ENCODE assay signal across 21 cellular contexts in the genomic region with DNA sequence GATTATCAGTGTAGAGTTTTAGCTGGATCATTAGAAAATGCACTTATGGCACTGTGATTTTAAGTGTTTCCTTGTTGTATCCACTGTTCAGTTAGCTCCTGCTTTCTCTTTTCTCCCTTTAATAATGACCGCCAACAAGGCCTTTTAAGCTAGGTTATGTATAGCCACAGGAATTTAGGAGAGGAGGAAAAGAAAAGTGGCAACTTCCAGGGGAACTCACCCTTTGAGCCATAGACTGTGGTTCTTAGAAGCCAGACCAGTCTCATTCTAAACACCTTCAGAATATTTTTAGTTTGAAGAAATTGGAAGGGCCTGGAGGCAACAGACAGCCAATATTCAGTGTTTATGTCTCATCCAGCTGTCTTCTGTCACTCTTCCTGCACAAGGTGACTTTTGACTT. TPM values are rescaled to one million over a fixed set of nuclear protein-coding genes. Genes with fewer than 3 reads are reported as not detected.
A peak's percentile ranks its signal among the peaks of the same experiment; 100 is the strongest.
DNase-seq lines count a peak whose midpoint lies in the region; ATAC-seq and TF ChIP-seq lines count a peak whose summit lies in the region.
"Had no signal": no experiment of that assay in that cellular context is flagged by ENCODE, and none has a peak within 500 bp of the region (broad histone marks: within the 10 kb centered on the region; RNA-seq: fewer than 3 reads in every experiment).

No MANE protein-coding gene starts in this region.

- H3K36me3 ChIP-seq in IMR-90 (ENCODE audit: control insufficient read depth, insufficient read depth, low read length) (peaks cover 10% of the 10 kb centered on the region), osteoblast (ENCODE audit: insufficient read depth, low read length) (peaks cover 49% of the 10 kb centered on the region), testis (ENCODE audit: low read depth, missing control alignments) (no peaks in the 10 kb centered on the region), body of pancreas (replicated peaks in 1 of 2; ENCODE audit: insufficient read depth in 1 of 2, low read depth in 2 of 2) (no peaks in the 10 kb centered on the region)

- H3K9me1 ChIP-seq in IMR-90 (ENCODE audit: insufficient read depth, low read length), result peaks cover 12% of the 10 kb centered on the region

- H3K79me1 ChIP-seq in IMR-90 (ENCODE audit: low read depth in 1 of 2, low read length in 2 of 2), result peaks cover 3 to 77% of the 10 kb centered on the region in 2 experiments; a peak in 2 of 4 replicates

- no peak overlapping the region for H4K91ac ChIP-seq in IMR-90 (ENCODE audit: insufficient read depth, low read depth, low read length)

- H3K23ac ChIP-seq in IMR-90 (ENCODE audit: low read depth, low read length), result no peak overlapping the region

- dilution Hi-C loops in IMR-90 (cut with HindIII; ENCODE audit: low sequenced_read_pairs, unreplicated experiment), result no loop called here

- H4K20me1 ChIP-seq in IMR-90 (ENCODE audit: insufficient read depth, low read length) (peaks cover 62% of the 10 kb centered on the region), osteoblast (ENCODE audit: insufficient read depth, low read length) (peaks cover 83% of the 10 kb centered on the region)

- no peak overlapping the region for H2BK120ac ChIP-seq in IMR-90 (ENCODE audit: low read depth, low read length)

- H3K27ac ChIP-seq in IMR-90 (ENCODE audit: insufficient read depth, low read length), result no peak overlapping the region
- H3K27ac ChIP-seq in osteoblast (ENCODE audit: low read depth, low read length), result peak overlapping the region; percentile 3
- no peak overlapping the region for H3K27ac ChIP-seq in testis
- H3K27ac ChIP-seq in body of pancreas, result no peak overlapping the region

- no TSS peak for BruUV-seq in IMR-90 (replicated peaks; lab: Mats Ljungman, UMichigan)

- TF ChIP-seq POLR2A in IMR-90 (IDR thresholded peaks at IDR 0.05; ENCODE audit: low read depth, low read length) (no peak), testis (IDR thresholded peaks at IDR 0.05) (no peak), body of pancreas (IDR thresholded peaks at IDR 0.05) (no peak)

- no peak overlapping the region for H2AFZ ChIP-seq in IMR-90 (replicated peaks; ENCODE audit: low read length, poor library complexity)
- no peak overlapping the region for H2AFZ ChIP-seq in osteoblast (ENCODE audit: low read length)

- H2BK20ac ChIP-seq in IMR-90 (ENCODE audit: low read depth, low read length), result no peak overlapping the region

- intact Hi-C loops in IMR-90 (cut with micrococcal nuclease) (loop anchor here (5.0 to 10.0 kb wide), 2 partner anchors 40 to 228 kb away; no protein-coding TSS in a partner anchor), testis (cut with DNase I; ENCODE audit: low total_unique reads) (no loop called here), body of pancreas (cut with DNase I) (no loop called here)

- in situ Hi-C loops in IMR-90 (cut with MboI; ENCODE audit: low sequenced_read_pairs), result no loop called here
- in situ Hi-C loops in GM13977 (cut with MboI; ENCODE audit: low pct_unique_long_range_greater_than_20kb, low sequenced_read_pairs, unreplicated experiment), result no loop called here

- H3K18ac ChIP-seq in IMR-90 (ENCODE audit: low read depth, low read length), result no peak overlapping the region

- TF ChIP-seq CTCF in AG09309 (IDR thresholded peaks at IDR 0.05; ENCODE audit: control insufficient read depth, insufficient read depth, low read depth, low read length, missing control alignments), result no peak
- TF ChIP-seq CTCF in IMR-90 (conservative IDR thresholded peaks at IDR 0.05; ENCODE audit: low read depth, low read length), result no peak
- TF ChIP-seq CTCF in osteoblast (IDR thresholded peaks at IDR 0.05; ENCODE audit: extremely low read depth, low read depth, low read length), result no peak
- TF ChIP-seq CTCF in testis (IDR thresholded peaks at IDR 0.05), result no peak
- TF ChIP-seq CTCF in GM10266 (IDR thresholded peaks at IDR 0.05; ENCODE audit: control insufficient read depth, insufficient read depth, low read depth, missing control alignments), result no peak
- no peak for TF ChIP-seq CTCF in GM13977 (IDR thresholded peaks at IDR 0.05; ENCODE audit: extremely low read depth, insufficient read depth, missing control alignments)
- no peak for TF ChIP-seq CTCF in body of pancreas (IDR thresholded peaks at IDR 0.05)

- H3K4me1 ChIP-seq in IMR-90 (ENCODE audit: control insufficient read depth, insufficient read depth, low read length) (peaks cover 16% of the 10 kb centered on the region), osteoblast (ENCODE audit: insufficient read depth, low read length) (peaks cover 77% of the 10 kb centered on the region), testis (peaks cover 2% of the 10 kb centered on the region), body of pancreas (peaks cover 2% of the 10 kb centered on the region)

- H3K4ac ChIP-seq in IMR-90 (ENCODE audit: low read depth, low read length), result no peak overlapping the region

- WGBS in IMR-90 (ENCODE audit: extremely low coverage in 2 of 2, insufficient read length in 1 of 2), 2 experiments, result no CpG with 5 or more reads among the region's 1 CpG
- 96 to 100% methylated on average over 1 of the region's 1 CpG for WGBS in testis, 2 donors
- WGBS in body of pancreas, 2 donors, result 92 to 93% methylated on average over 1 of the region's 1 CpG

- H2BK5ac ChIP-seq in IMR-90 (ENCODE audit: low read depth, low read length, poor library complexity, severe bottlenecking), result peak overlapping the region; percentile 69

- TF ChIP-seq RAD21 in IMR-90 (IDR thresholded peaks at IDR 0.05; ENCODE audit: low read length), result no peak

- H3K9me3 ChIP-seq in IMR-90 (ENCODE audit: control insufficient read depth, insufficient read depth, low read length), result no peaks in the 10 kb centered on the region
- H3K9me3 ChIP-seq in osteoblast (ENCODE audit: low read depth, low read length), result no peaks in the 10 kb centered on the region
- H3K9me3 ChIP-seq in testis, result no peaks in the 10 kb centered on the region
- H3K9me3 ChIP-seq in body of pancreas, result no peaks in the 10 kb centered on the region

- H3K27me3 ChIP-seq in IMR-90 (ENCODE audit: control insufficient read depth, insufficient read depth, low read length) (no peaks in the 10 kb centered on the region), osteoblast (ENCODE audit: insufficient read depth, low read length) (no peaks in the 10 kb centered on the region), testis (no peaks in the 10 kb centered on the region), body of pancreas (peaks cover 0 to 13% of the 10 kb centered on the region in 2 donors)

- DNase-seq in AG09309 (ENCODE audit: low read depth) (no peak), IMR-90 (peak; percentile 29), dedifferentiated amniotic fluid mesenchymal stem cell (ENCODE audit: extremely low spot score) (peak; percentile 14), osteoblast (ENCODE audit: insufficient read length, low spot score, missing footprints) (no peak), testis (no peak), GM10266 (ENCODE audit: extremely low spot score) (no peak), GM13977 (ENCODE audit: low spot score) (no peak), body of pancreas (no peak)
- DNase-seq: activated CD8-positive, alpha-beta T cell treated with anti-CD3 and anti-CD28 coated beads for 36 hours; amniotic stem cell; CD8-positive, alpha-beta T cell; DMS79; effector CD8-positive, alpha-beta T cell; NCI-H1417; NCI-H2107; NCI-H526; RPMI8226; stimulated activated CD4-positive, alpha-beta T cell treated with anti-CD3 and anti-CD28 coated beads, Interleukin-4, amount 100 ng/mL, for 4 hours; T-helper 9 cell had no signal

- H3K4me3 ChIP-seq in AG09309 (ENCODE audit: control insufficient read depth, low read depth, low read length) (peak overlapping the region; percentile 10), IMR-90 (ENCODE audit: insufficient read depth, low read depth, low read length) (no peak overlapping the region), osteoblast (ENCODE audit: insufficient read depth, low read length) (peak overlapping the region; percentile 2), testis (no peak overlapping the region), body of pancreas (no peak overlapping the region)

- POLR2A ChIA-PET in IMR-90 (lab: Charles Lee; ENCODE audit: unreplicated experiment), result no interaction called here

- H3K4me2 ChIP-seq in IMR-90 (ENCODE audit: low read depth, low read length) (peak overlapping the region; percentile 37; the same call in 1 of the 2 replicates), osteoblast (ENCODE audit: insufficient read depth, low read length) (peak overlapping the region; percentile 90)

- CTCF ChIA-PET in IMR-90 (lab: Yijun Ruan, JAX), result interaction anchor here (1.2 kb wide), 1 partner anchor 75 kb away, joined by 4 read pairs; no protein-coding TSS in a partner anchor

- H3K9ac ChIP-seq in IMR-90 (ENCODE audit: low read depth, low read length), result no peak overlapping the region

- no peak overlapping the region for H4K5ac ChIP-seq in IMR-90 (ENCODE audit: low read depth, low read length)

- H3K14ac ChIP-seq in IMR-90 (replicated peaks; ENCODE audit: low read depth, low read length), result no peak overlapping the region

- ATAC-seq in IMR-90 (ENCODE audit: low read depth), result no peak
- ATAC-seq in body of pancreas, result no peak
- ATAC-seq: activated CD8-positive, alpha-beta T cell treated with anti-CD3 and anti-CD28 coated beads for 36 hours; CD8-positive, alpha-beta T cell; esophagus mucosa; left lobe of liver had no signal

- H2AK5ac ChIP-seq in IMR-90 (ENCODE audit: low read depth, low read length), result 0 out of 2 replicates have a peak overlapping the region, but pooled peaks have one; percentile 35

- no peak overlapping the region for H3K56ac ChIP-seq in IMR-90 (ENCODE audit: extremely low read depth, insufficient read depth, low read length)

- H2BK15ac ChIP-seq in IMR-90 (ENCODE audit: low read depth, low read length), result no peak overlapping the region

- no peak overlapping the region for H4K8ac ChIP-seq in IMR-90 (ENCODE audit: low read depth in 2 of 2, low read length in 2 of 2)

- H2AK9ac ChIP-seq in IMR-90 (replicated peaks; ENCODE audit: low read depth, low read length, poor library complexity), result no peak overlapping the region

- H3K79me2 ChIP-seq in osteoblast (ENCODE audit: insufficient read depth, low read length), result peaks cover 100% of the 10 kb centered on the region

TF ChIP-seq in IMR-90, 13 proteins besides CTCF, POLR2A, EP300 and RAD21 (continues in another document):
- no peak for TF ChIP-seq FOS (IDR thresholded peaks at IDR 0.05; ENCODE audit: low read depth, low read length)
- TF ChIP-seq MAZ (IDR thresholded peaks at IDR 0.05; ENCODE audit: borderline replicate concordance, low read depth, low read length), result no peak
- no peak for TF ChIP-seq RCOR1 (IDR thresholded peaks at IDR 0.05; ENCODE audit: insufficient replicate concordance, low read length)
- no peak for TF ChIP-seq SMC3 (IDR thresholded peaks at IDR 0.05; ENCODE audit: low read depth, low read length)
- no peak for TF ChIP-seq BHLHE40 (IDR thresholded peaks at IDR 0.05; ENCODE audit: low read depth, low read length)
- no peak for TF ChIP-seq CHD1 (IDR thresholded peaks at IDR 0.05; ENCODE audit: low read depth, low read length)

RNA-seq across cellular contexts. Expression of gene FGF2, which starts 6.1 kb away (rescaled TPM):
- total RNA-seq in IMR-90 (2012; rRNA removed), result 27.1 and 54.4 TPM in 2 replicates
- 12.9 and 14.9 TPM in 2 replicates for polyA plus RNA-seq in IMR-90 (2012; rRNA removed)
- polyA plus RNA-seq in IMR-90 (2012; cell fraction: cytosol; rRNA removed), result 1.9 and 5.8 TPM in 2 replicates
- 6.7 and 13.7 TPM in 2 replicates for polyA plus RNA-seq in IMR-90 (2012; cell fraction: nucleus; rRNA removed; ENCODE audit: low replicate concordance)
- 69.2 and 86.5 TPM in 2 replicates for total RNA-seq in osteoblast
- total RNA-seq in testis, result 1 to 10 TPM; 3.0 to 4.9 TPM
- 4.5 TPM for polyA plus RNA-seq in testis (ENCODE audit: insufficient read depth, low read depth, low replicate concordance)
- 1 to 10 TPM; 1.8 to 2.3 TPM for total RNA-seq in body of pancreas
- total RNA-seq: CD8-positive, alpha-beta T cell had no signal

Comparison
In these comparisons a context has a peak if more than half of its experiments do, and no peak if none do; other contexts are left out.
1. DNase-seq: peak in IMR-90 (single experiment) and dedifferentiated amniotic fluid mesenchymal stem cell (single experiment); none in AG09309 (single experiment), osteoblast (single experiment), testis (single experiment), GM10266 (single experiment), GM13977 (single experiment) and body of pancreas (0 of 4).
2. H3K4me3 ChIP-seq: peak in AG09309 (single experiment) and osteoblast (single experiment); none in IMR-90 (single experiment), testis (0 of 2) and body of pancreas (0 of 2).